In genomic region chr3:48505968-48506367, GRCh38 we compare ENCODE assay signal across 1 cellular context.
TF ChIP-seq lines count a peak whose summit lies in the region.

No MANE protein-coding gene starts in this region.

TF ChIP-seq in K562, 482 proteins besides CTCF, POLR2A, EP300 and RAD21:
- TF ChIP-seq, protein P1, sequence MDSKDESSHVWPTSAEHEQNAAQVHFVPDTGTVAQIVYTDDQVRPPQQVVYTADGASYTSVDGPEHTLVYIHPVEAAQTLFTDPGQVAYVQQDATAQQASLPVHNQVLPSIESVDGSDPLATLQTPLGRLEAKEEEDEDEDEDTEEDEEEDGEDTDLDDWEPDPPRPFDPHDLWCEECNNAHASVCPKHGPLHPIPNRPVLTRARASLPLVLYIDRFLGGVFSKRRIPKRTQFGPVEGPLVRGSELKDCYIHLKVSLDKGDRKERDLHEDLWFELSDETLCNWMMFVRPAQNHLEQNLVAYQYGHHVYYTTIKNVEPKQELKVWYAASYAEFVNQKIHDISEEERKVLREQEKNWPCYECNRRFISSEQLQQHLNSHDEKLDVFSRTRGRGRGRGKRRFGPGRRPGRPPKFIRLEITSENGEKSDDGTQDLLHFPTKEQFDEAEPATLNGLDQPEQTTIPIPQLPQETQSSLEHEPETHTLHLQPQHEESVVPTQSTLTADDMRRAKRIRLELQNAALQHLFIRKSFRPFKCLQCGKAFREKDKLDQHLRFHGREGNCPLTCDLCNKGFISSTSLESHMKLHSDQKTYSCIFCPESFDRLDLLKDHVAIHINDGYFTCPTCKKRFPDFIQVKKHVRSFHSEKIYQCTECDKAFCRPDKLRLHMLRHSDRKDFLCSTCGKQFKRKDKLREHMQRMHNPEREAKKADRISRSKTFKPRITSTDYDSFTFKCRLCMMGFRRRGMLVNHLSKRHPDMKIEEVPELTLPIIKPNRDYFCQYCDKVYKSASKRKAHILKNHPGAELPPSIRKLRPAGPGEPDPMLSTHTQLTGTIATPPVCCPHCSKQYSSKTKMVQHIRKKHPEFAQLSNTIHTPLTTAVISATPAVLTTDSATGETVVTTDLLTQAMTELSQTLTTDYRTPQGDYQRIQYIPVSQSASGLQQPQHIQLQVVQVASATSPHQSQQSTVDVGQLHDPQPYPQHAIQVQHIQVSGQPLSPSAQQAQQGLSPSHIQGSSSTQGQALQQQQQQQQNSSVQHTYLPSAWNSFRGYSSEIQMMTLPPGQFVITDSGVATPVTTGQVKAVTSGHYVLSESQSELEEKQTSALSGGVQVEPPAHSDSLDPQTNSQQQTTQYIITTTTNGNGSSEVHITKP (IDR thresholded peaks at IDR 0.05; ENCODE audit: partially characterized antibody), result peak; percentile 70
TF ChIP-seq in K562: peak in this region for 1; not testable (repeated sequence) for 481.
